Comparison of ENCODE assay signal across 8 cellular contexts in genomic region chr13:60164490-60164889, GRCh38. TPM values are rescaled to one million over a fixed set of nuclear protein-coding genes. Genes with fewer than 3 reads are reported as not detected.
DNase-seq lines count a peak whose midpoint lies in the region; ATAC-seq lines count a peak whose summit lies in the region.

No MANE protein-coding gene starts in this region.

- H3K27me3 Mint-ChIP-seq in activated CD4-positive, alpha-beta memory T cell treated with anti-CD3 and anti-CD28 coated beads for 36 hours, result no peaks in the 10 kb centered on the region

- DNase-seq in HCEC 1CT (peak; percentile 8), left ventricle myocardium superior (no peak), sciatic nerve (ENCODE audit: low spot score) (no peak), AG20443 (ENCODE audit: low spot score) (no peak), KG1 (lab: John Stamatoyannopoulos, UW) (no peak), T1000 (lab: John Stamatoyannopoulos, UW) (no peak), retina (no peak)
- DNase-seq in activated CD4-positive, alpha-beta memory T cell treated with anti-CD3 and anti-CD28 coated beads for 36 hours, result no peak

- no peaks in the 10 kb centered on the region for H3K9me3 Mint-ChIP-seq in activated CD4-positive, alpha-beta memory T cell treated with anti-CD3 and anti-CD28 coated beads for 36 hours

- peaks cover 10% of the 10 kb centered on the region for H3K36me3 Mint-ChIP-seq in activated CD4-positive, alpha-beta memory T cell treated with anti-CD3 and anti-CD28 coated beads for 36 hours

- peak overlapping the region; percentile 92 for H3K4me3 Mint-ChIP-seq in activated CD4-positive, alpha-beta memory T cell treated with anti-CD3 and anti-CD28 coated beads for 36 hours

- H3K4me1 Mint-ChIP-seq in activated CD4-positive, alpha-beta memory T cell treated with anti-CD3 and anti-CD28 coated beads for 36 hours (ENCODE audit: low read depth), result peaks cover 32% of the 10 kb centered on the region

- ATAC-seq in left ventricle myocardium superior (peak; percentile 56), sciatic nerve (peak; percentile 4)

- H3K27ac Mint-ChIP-seq in activated CD4-positive, alpha-beta memory T cell treated with anti-CD3 and anti-CD28 coated beads for 36 hours, result peak overlapping the region; percentile 90

- CTCF ChIA-PET in activated CD4-positive, alpha-beta memory T cell treated with anti-CD3 and anti-CD28 coated beads for 36 hours (lab: Charles Lee), result interaction anchor here (1.1 to 1.3 kb wide), 2 partner anchors 35 to 267 kb away, joined by 3 read pairs; no protein-coding TSS in a partner anchor

- POLR2A ChIA-PET in activated CD4-positive, alpha-beta memory T cell treated with anti-CD3 and anti-CD28 coated beads for 36 hours (lab: Charles Lee), result interaction anchor here (0.9 kb wide), 1 partner anchor 232 kb away, joined by 3 read pairs; no protein-coding TSS in a partner anchor

- intact Hi-C loops in activated CD4-positive, alpha-beta memory T cell treated with anti-CD3 and anti-CD28 coated beads for 36 hours (cut with micrococcal nuclease), result loop anchor here (5.0 kb wide), 3 partner anchors 253 to 772 kb away; no protein-coding TSS in a partner anchor
- intact Hi-C loops in left ventricle myocardium superior (cut with micrococcal nuclease), result loop anchor here (10.0 kb wide), 1 partner anchor 280 kb away; no protein-coding TSS in a partner anchor
- intact Hi-C loops in sciatic nerve (cut with DNase I), result no loop called here

RNA-seq across cellular contexts. Expression of gene DIAPH3, which starts 0.8 kb away (rescaled TPM):
- 10 to 100 TPM; 31.3 to 31.9 TPM for total RNA-seq in activated CD4-positive, alpha-beta memory T cell treated with anti-CD3 and anti-CD28 coated beads for 36 hours
- 0.22 TPM for total RNA-seq in left ventricle myocardium superior
- total RNA-seq in sciatic nerve, result 0.31 TPM

Comparison
In these comparisons a context has a peak if more than half of its experiments do, and no peak if none do; other contexts are left out.
1. RNA of gene DIAPH3, which starts 0.8 kb away (total RNA-seq): 31.3 to 31.9 TPM in activated CD4-positive, alpha-beta memory T cell treated with anti-CD3 and anti-CD28 coated beads for 36 hours; 0.31 TPM in sciatic nerve (single experiment) and 0.22 TPM in left ventricle myocardium superior (single experiment); every median in the first group is over 10 times any median in the second.